ENCODE assay signal across 9 cellular contexts in genomic region chr16:24701521-24701951, GRCh38. TPM values are rescaled to one million over a fixed set of nuclear protein-coding genes. Genes with fewer than 3 reads are reported as not detected.
DNase-seq lines count a peak whose midpoint lies in the region; ATAC-seq, FAIRE-seq and TF ChIP-seq lines count a peak whose summit lies in the region.
"Had no signal": no experiment of that assay in that cellular context is flagged by ENCODE, and none has a peak within 500 bp of the region (broad histone marks: within the 10 kb centered on the region; RNA-seq: fewer than 3 reads in every experiment).

No MANE protein-coding gene starts in this region.

- ATAC-seq in GM23338 (peak; percentile 63), HG03039 (IDR thresholded peaks at IDR 0.05; ENCODE audit: unreplicated experiment) (no peak), HG03442 (IDR thresholded peaks at IDR 0.05; ENCODE audit: unreplicated experiment) (no peak)

- H3K36me3 ChIP-seq in GM23338 (ENCODE audit: insufficient read depth) (no peaks in the 10 kb centered on the region), keratinocyte (ENCODE audit: control insufficient read depth in 2 of 2, extremely low read depth in 1 of 2, insufficient read depth in 2 of 2, low read length in 2 of 2) (no peaks in the 10 kb centered on the region), endodermal cell (ENCODE audit: control insufficient read depth, insufficient read depth, low read length) (no peaks in the 10 kb centered on the region)

- H3K79me2 ChIP-seq in GM23338 (replicated peaks; ENCODE audit: insufficient read depth) (no peaks in the 10 kb centered on the region), keratinocyte (ENCODE audit: control insufficient read depth, insufficient read depth, low read length) (no peaks in the 10 kb centered on the region)

- H3F3A ChIP-seq in GM23338 (replicated peaks; ENCODE audit: low read depth), result no peaks in the 10 kb centered on the region

- in situ Hi-C loops in astrocyte of the spinal cord (cut with HindIII; ENCODE audit: low sequenced_read_pairs), result no loop called here

- no peaks in the 10 kb centered on the region for H4K20me1 ChIP-seq in GM23338 (replicated peaks; ENCODE audit: insufficient read depth)
- no peaks in the 10 kb centered on the region for H4K20me1 ChIP-seq in keratinocyte (ENCODE audit: control insufficient read depth, extremely low read depth, insufficient read depth, low read length)

- H3K9me2 ChIP-seq in GM23338 (ENCODE audit: insufficient read depth), result no peaks in the 10 kb centered on the region

- H3K27me3 Mint-ChIP-seq in GM23338 (ENCODE audit: insufficient read depth, low read depth, poor library complexity), result peaks cover 6% of the 10 kb centered on the region
- no peaks in the 10 kb centered on the region for H3K27me3 Mint-ChIP-seq in endodermal cell (ENCODE audit: insufficient read depth)

- H3K9ac ChIP-seq in keratinocyte (ENCODE audit: control insufficient read depth, extremely low read depth, insufficient read depth, low read length), result no peak overlapping the region
- no peak overlapping the region for H3K9ac ChIP-seq in endodermal cell (ENCODE audit: extremely low read depth, low read length, poor library complexity, severe bottlenecking)

- H3K4me2 ChIP-seq in GM23338 (no peak overlapping the region), keratinocyte (ENCODE audit: control insufficient read depth, extremely low read depth, insufficient read depth, low read depth, low read length) (peak overlapping the region; percentile 25)

- no peaks in the 10 kb centered on the region for H3K9me1 ChIP-seq in keratinocyte (ENCODE audit: control insufficient read depth, extremely low read depth, insufficient read depth, low read length)

- H3K27ac ChIP-seq in GM23338 (ENCODE audit: low read depth) (no peak overlapping the region), keratinocyte (ENCODE audit: control insufficient read depth, insufficient read depth, low read length) (no peak overlapping the region), endodermal cell (ENCODE audit: low read depth, low read length) (no peak overlapping the region)

- dilution Hi-C loops in keratinocyte (cut with MboI; ENCODE audit: extremely low pct_ligation_motif_present, low sequenced_read_pairs), result no loop called here

- TF ChIP-seq CTCF in GM23338 (conservative IDR thresholded peaks at IDR 0.05; ENCODE audit: low read depth in 2 of 2), result no peak
- no peak for TF ChIP-seq CTCF in astrocyte of the spinal cord (IDR thresholded peaks at IDR 0.05; ENCODE audit: low read depth, low read length)
- TF ChIP-seq CTCF in keratinocyte (optimal IDR thresholded peaks at IDR 0.05 in 1 of 3, IDR thresholded peaks at IDR 0.05 in 1 of 3, conservative IDR thresholded peaks at IDR 0.05 in 1 of 3; ENCODE audit: extremely low read depth in 1 of 3, insufficient read depth in 2 of 3, low read length in 3 of 3), result no peak
- no peak for TF ChIP-seq CTCF in endodermal cell (conservative IDR thresholded peaks at IDR 0.05)

- peaks cover 6% of the 10 kb centered on the region; the same call in 1 of the 2 replicates for H3K4me1 ChIP-seq in GM23338 (ENCODE audit: insufficient read depth)
- peaks cover 17% of the 10 kb centered on the region for H3K4me1 ChIP-seq in keratinocyte (ENCODE audit: control insufficient read depth, extremely low read depth, insufficient read depth, low read length)
- H3K4me1 ChIP-seq in endodermal cell (ENCODE audit: control insufficient read depth, insufficient read depth, low read length), result no peaks in the 10 kb centered on the region

- H3K4me1 Mint-ChIP-seq in GM23338 (peaks cover 11% of the 10 kb centered on the region), endodermal cell (no peaks in the 10 kb centered on the region)

- no peak overlapping the region for H3K4me3 ChIP-seq in GM23338
- no peak overlapping the region for H3K4me3 ChIP-seq in astrocyte of the spinal cord (ENCODE audit: low read depth, low read length)
- H3K4me3 ChIP-seq in keratinocyte (ENCODE audit: control insufficient read depth in 2 of 3, extremely low read depth in 1 of 3, insufficient read depth in 2 of 3, low read depth in 1 of 3, low read length in 3 of 3), result no peak overlapping the region
- H3K4me3 ChIP-seq in endodermal cell (ENCODE audit: low read length), result no peak overlapping the region

- no peak for FAIRE-seq in keratinocyte (lab: Jason Lieb, UNC)

- H3K27me3 ChIP-seq in GM23338 (ENCODE audit: insufficient read depth), result no peaks in the 10 kb centered on the region
- H3K27me3 ChIP-seq in keratinocyte (ENCODE audit: control insufficient read depth, extremely low read depth, insufficient read depth, low read length), result no peaks in the 10 kb centered on the region
- no peaks in the 10 kb centered on the region for H3K27me3 ChIP-seq in endodermal cell (ENCODE audit: control insufficient read depth, insufficient read depth, low read length, poor library complexity, severe bottlenecking)

- WGBS in endodermal cell (ENCODE audit: insufficient coverage in 1 of 2, insufficient read length in 1 of 2), 2 experiments, result 86 to 100% methylated on average over 3 to 5 of the region's 5 CpGs

- no peaks in the 10 kb centered on the region for H3K9me3 Mint-ChIP-seq in GM23338
- peaks cover 6% of the 10 kb centered on the region for H3K9me3 Mint-ChIP-seq in endodermal cell

- no peak for DNase-seq in GM23338 (ENCODE audit: low spot score)
- DNase-seq in astrocyte of the spinal cord (ENCODE audit: low read depth, low spot score), result peak; percentile 39
- no peak for DNase-seq in keratinocyte (ENCODE audit: low read depth, low spot score)
- peak; percentile 52 for DNase-seq in stromal cell of bone marrow (ENCODE audit: low read depth)
- DNase-seq in NCI-H146 (lab: John Stamatoyannopoulos, UW), result no peak
- DNase-seq in endodermal cell, result no peak
- DNase-seq: NCI-H187 treated with DMSO at 0.1 percent for 48 hours had no signal

- H3K9me3 ChIP-seq in keratinocyte (ENCODE audit: control insufficient read depth, low read depth, low read length) (no peaks in the 10 kb centered on the region), endodermal cell (ENCODE audit: control insufficient read depth, low read length) (no peaks in the 10 kb centered on the region)

- no peak overlapping the region for H3K27ac Mint-ChIP-seq in GM23338
- no peak overlapping the region for H3K27ac Mint-ChIP-seq in endodermal cell

- H2AFZ ChIP-seq in GM23338 (peak overlapping the region; percentile 25), keratinocyte (ENCODE audit: control insufficient read depth, low read length) (no peak overlapping the region)

- H3K36me3 Mint-ChIP-seq in GM23338 (ENCODE audit: low read depth) (no peaks in the 10 kb centered on the region), endodermal cell (ENCODE audit: low read depth) (no peaks in the 10 kb centered on the region)

- H3K4me3 Mint-ChIP-seq in GM23338 (no peak overlapping the region; the same call in 2 of the 3 replicates), endodermal cell (no peak overlapping the region)

TF ChIP-seq in GM23338, 12 proteins besides CTCF, POLR2A, EP300 and RAD21 (continues in another document):
- TF ChIP-seq NANOG (IDR thresholded peaks at IDR 0.05; ENCODE audit: borderline replicate concordance) (no peak), EZH2phosphoT487 (IDR thresholded peaks at IDR 0.05; ENCODE audit: unreplicated experiment) (no peak), REST (IDR thresholded peaks at IDR 0.05; ENCODE audit: unreplicated experiment) (no peak), ZNF114 (CRISPR knock-in tag; IDR thresholded peaks at IDR 0.05) (no peak), EZH2 (IDR thresholded peaks at IDR 0.05; ENCODE audit: low read depth, unreplicated experiment) (no peak)

RNA-seq across cellular contexts. Expression of gene TNRC6A, which starts 27.9 kb away (rescaled TPM):
- total RNA-seq in GM23338 (2014; rRNA removed; shearing (Covaris generic)), result 62.1 and 93.1 TPM in 2 replicates
- 124 and 126 TPM in 2 replicates for polyA plus RNA-seq in GM23338 (2016; fragmentation: Nextera tagmentation; extraction: Ambion mirVana)
- polyA plus RNA-seq in keratinocyte, result 17.7 to 30.8 TPM (median 23.3 TPM) in 3 replicates
- polyA plus RNA-seq in keratinocyte (2011; ENCODE audit: low read depth), result 18.0 TPM
- polyA plus RNA-seq in keratinocyte (2011; cell fraction: cytosol; rRNA removed), result 9.5 and 13.9 TPM in 2 replicates
- 71.5 and 74.5 TPM in 2 replicates for polyA plus RNA-seq in keratinocyte (2011; cell fraction: nucleus; rRNA removed)
- 12.4 and 21.9 TPM in 2 replicates for polyA plus RNA-seq in keratinocyte (2012; ENCODE audit: low replicate concordance)
- 48.6 to 90.9 TPM (median 50.8 TPM) in 3 replicates for polyA minus RNA-seq in keratinocyte
- polyA minus RNA-seq in keratinocyte (2011; cell fraction: cytosol; rRNA and poly(A)+ RNA removed), result 20.0 TPM
- 52.5 and 84.1 TPM in 2 replicates for polyA minus RNA-seq in keratinocyte (2011; cell fraction: nucleus; rRNA and poly(A)+ RNA removed)
- total RNA-seq in endodermal cell, result 10 to 100 TPM; 81.5 to 84.7 TPM
- 48.8 TPM for polyA plus RNA-seq in endodermal cell (2013, experiment 1 of 2)
- 54.2 TPM for polyA plus RNA-seq in endodermal cell (2013, experiment 2 of 2)

Comparison
In these comparisons a context has a peak if more than half of its experiments do, and no peak if none do; other contexts are left out.
1. DNase-seq: peak in astrocyte of the spinal cord (single experiment) and stromal cell of bone marrow (single experiment); none in GM23338 (single experiment), keratinocyte (single experiment), NCI-H146 (single experiment) and endodermal cell (single experiment).